In the genomic region with DNA sequence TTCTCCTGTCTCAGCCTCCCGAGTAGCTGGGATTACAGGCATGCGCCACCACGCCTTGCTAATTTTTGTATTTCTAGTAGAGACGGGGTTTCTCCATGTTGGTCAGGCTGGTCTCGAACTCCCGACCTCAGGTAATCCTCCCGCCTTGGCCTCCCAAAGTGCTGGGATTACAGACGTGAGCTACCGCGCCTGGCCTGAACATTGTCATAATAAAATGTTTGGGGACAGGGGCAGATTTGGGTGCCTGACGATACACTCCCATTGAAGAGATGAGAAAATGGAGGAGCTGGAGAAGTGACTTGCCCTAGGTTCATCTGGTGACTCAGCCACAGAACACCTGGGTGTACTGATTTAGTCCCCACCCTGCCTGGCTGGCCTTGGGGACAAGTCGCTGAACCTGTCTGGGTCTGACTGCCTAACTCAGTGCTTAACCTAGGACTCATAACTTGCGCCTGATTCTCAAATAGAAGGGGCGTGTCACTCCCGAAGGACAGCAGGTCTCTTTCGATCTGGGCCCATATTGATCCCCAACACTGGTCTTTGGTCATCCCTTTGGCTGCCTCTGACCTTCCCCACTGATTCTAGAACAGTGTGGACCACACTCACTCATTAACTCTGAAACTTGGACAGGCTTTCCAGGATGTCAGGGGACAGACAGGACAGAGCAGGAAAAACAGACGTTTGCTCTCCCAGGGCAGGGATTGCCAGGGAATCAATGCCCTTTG, we compare ENCODE assay signal across 9 cellular contexts. TPM values are rescaled to one million over a fixed set of nuclear protein-coding genes. Genes with fewer than 3 reads are reported as not detected.
DNase-seq lines count a peak whose midpoint lies in the region; ATAC-seq and TF ChIP-seq lines count a peak whose summit lies in the region.
"Had no signal": no experiment of that assay in that cellular context is flagged by ENCODE, and none has a peak within 500 bp of the region (broad histone marks: within the 10 kb centered on the region; RNA-seq: fewer than 3 reads in every experiment).

No MANE protein-coding gene starts in this region.

- no peak overlapping the region for H2BK12ac ChIP-seq in H9 (ENCODE audit: insufficient read length, low read depth, low read length)

- no peak for ATAC-seq in T-helper 17 cell

- peaks cover 11% of the 10 kb centered on the region for H3K23me2 ChIP-seq in H9 (ENCODE audit: insufficient read length, low read depth, low read length, poor library complexity, severe bottlenecking)

- H3K9me3 Mint-ChIP-seq in H9 = no peaks in the 10 kb centered on the region

- H4K8ac ChIP-seq in H9 (replicated peaks; ENCODE audit: insufficient read length, low read depth, low read length) = no peak overlapping the region

- no peak overlapping the region for H2BK20ac ChIP-seq in H9 (ENCODE audit: low read depth, low read length, poor library complexity, severe bottlenecking)

- H3K4me3 Mint-ChIP-seq in H9 = peak overlapping the region; percentile 77 to 89
- peak overlapping the region; percentile 89 for H3K4me3 Mint-ChIP-seq in T-helper 17 cell

- no peak overlapping the region for H2BK15ac ChIP-seq in H9 (ENCODE audit: low read depth, low read length)

- TF ChIP-seq CTCF in H9 (conservative IDR thresholded peaks at IDR 0.05) (no peak), foreskin fibroblast (IDR thresholded peaks at IDR 0.05; ENCODE audit: low read depth, low read length) (no peak)

- no peaks in the 10 kb centered on the region for H3K4me1 ChIP-seq in H9 (ENCODE audit: insufficient read depth, low read length)

- no CpG with 5 or more reads among the region's 17 CpGs for WGBS in H9 (ENCODE audit: extremely low coverage, insufficient read length, low lambda C conversion rate)

- H3T11ph ChIP-seq in H9 (ENCODE audit: low read length) = no peak overlapping the region

- no peak overlapping the region for H3K14ac ChIP-seq in H9 (ENCODE audit: insufficient read depth, low read length)

- peaks cover 15 to 25% of the 10 kb centered on the region in 2 experiments for H3K4me1 Mint-ChIP-seq in H9
- H3K4me1 Mint-ChIP-seq in T-helper 17 cell = peaks cover 9% of the 10 kb centered on the region

- DNase-seq in H9 (no peak), T-helper 17 cell (no peak), foreskin fibroblast (no peak), skeletal muscle cell (ENCODE audit: low read depth) (no peak), DMS 273 treated with DMSO at 0.1 percent for 48 hours (lab: John Stamatoyannopoulos, UW) (no peak), NCI-H2081 (lab: John Stamatoyannopoulos, UW) (no peak), DMS114 treated with DMSO at 0.1 percent for 48 hours (lab: John Stamatoyannopoulos, UW; ENCODE audit: unreplicated experiment) (no peak), SHP77 treated with DMSO at 0.1 percent for 48 hours (lab: John Stamatoyannopoulos, UW) (no peak)
- DNase-seq: HCEC 1CT had no signal

- H3K4ac ChIP-seq in H9 (ENCODE audit: low read depth, low read length) = no peak overlapping the region

- H3K79me1 ChIP-seq in H9 (ENCODE audit: insufficient read depth, low read depth, low read length, poor library complexity, severe bottlenecking) = no peaks in the 10 kb centered on the region

- peak overlapping the region; percentile 61 to 63 for H3K4me3 ChIP-seq in foreskin fibroblast (ENCODE audit: low read depth in 1 of 2, low read length in 2 of 2)
- H3K4me3 ChIP-seq in skeletal muscle cell (ENCODE audit: low read depth, low read length) = peak overlapping the region; percentile 67

- H3K9me3 ChIP-seq in H9 (ENCODE audit: control insufficient read depth, low read depth, low read length) (no peaks in the 10 kb centered on the region), T-helper 17 cell (ENCODE audit: control insufficient read depth, low read length, poor library complexity, severe bottlenecking) (no peaks in the 10 kb centered on the region)

- H3K27me3 ChIP-seq in H9 (ENCODE audit: insufficient read depth, low read length) = no peaks in the 10 kb centered on the region

- no peaks in the 10 kb centered on the region for H3K79me2 ChIP-seq in H9 (ENCODE audit: insufficient read depth, low read length)

- no peak overlapping the region for H3K23ac ChIP-seq in H9 (ENCODE audit: insufficient read length, low read depth, low read length)

- H3K27ac ChIP-seq in H9 (ENCODE audit: insufficient read length, low read depth, low read length) = no peak overlapping the region

- H3K27me3 Mint-ChIP-seq in H9 (ENCODE audit: low read depth) = no peaks in the 10 kb centered on the region; the same call in 1 of the 2 replicates
- H3K27me3 Mint-ChIP-seq in T-helper 17 cell = no peaks in the 10 kb centered on the region

- no peak overlapping the region for H2BK5ac ChIP-seq in H9 (ENCODE audit: insufficient read length, low read length)

- H2AFZ ChIP-seq in H9 (ENCODE audit: low read length) = no peak overlapping the region

- no peak overlapping the region for H3K18ac ChIP-seq in H9 (ENCODE audit: insufficient read length, low read depth, low read length)

- H3K36me3 Mint-ChIP-seq in H9 (ENCODE audit: insufficient read depth in 1 of 3, low read depth in 3 of 3) (no peaks in the 10 kb centered on the region), T-helper 17 cell (ENCODE audit: low read depth) (no peaks in the 10 kb centered on the region)

- no peak overlapping the region for H2BK120ac ChIP-seq in H9 (ENCODE audit: low read depth, low read length, poor library complexity, severe bottlenecking)

- peak overlapping the region; percentile 66 to 96 (median 95); a peak in 5 of 7 replicates for H3K27ac Mint-ChIP-seq in H9
- peak overlapping the region; percentile 91 for H3K27ac Mint-ChIP-seq in T-helper 17 cell

- no peak overlapping the region for H3K9ac ChIP-seq in H9 (ENCODE audit: extremely low read depth, insufficient read length, low read length)

- no peak overlapping the region for H2AK5ac ChIP-seq in H9 (ENCODE audit: insufficient read length, low read length)

- no peak overlapping the region for H4K91ac ChIP-seq in H9 (ENCODE audit: insufficient read length, low read depth, low read length)

- H3K4me2 ChIP-seq in H9 (ENCODE audit: insufficient read depth, insufficient read length, low read length) = peak overlapping the region; percentile 75

- H4K5ac ChIP-seq in H9 (ENCODE audit: insufficient read length, low read depth, low read length) = no peak overlapping the region

- H3K56ac ChIP-seq in H9 (ENCODE audit: insufficient read length, low read depth, low read length) = peak overlapping the region; percentile 16

- no peaks in the 10 kb centered on the region for H4K20me1 ChIP-seq in H9 (ENCODE audit: control insufficient read depth, insufficient read depth, insufficient read length)

RNA-seq across cellular contexts. Expression of gene BICRA, which starts 7.6 kb away (rescaled TPM):
- total RNA-seq in H9 (2021) = 26.8 and 29.3 TPM in 2 replicates
- total RNA-seq in T-helper 17 cell = 10 to 100 TPM; 32.1 to 34.8 TPM

RNA-seq across cellular contexts. Expression of gene ZNF541, which starts 28.4 kb away (rescaled TPM):
- total RNA-seq in H9 (2021) (not detected in 2 replicates), T-helper 17 cell (under 1 TPM; 0.65 to 0.99 TPM)
